In genomic region chr6:29625337-29625930, GRCh38 we compare ENCODE assay signal across 1 cellular context.
TF ChIP-seq lines count a peak whose summit lies in the region.

No MANE protein-coding gene starts in this region.

TF ChIP-seq in K562, 482 proteins besides CTCF, POLR2A, EP300 and RAD21:
- TF ChIP-seq ZNF586 (CRISPR knock-in tag; conservative IDR thresholded peaks at IDR 0.05) (no peak), RERE (CRISPR knock-in tag; IDR thresholded peaks at IDR 0.05; ENCODE audit: borderline replicate concordance) (no peak), MYC (IDR thresholded peaks at IDR 0.05; ENCODE audit: low read depth, low read length) (no peak), MYC (CRISPR knock-in tag; IDR thresholded peaks at IDR 0.05; ENCODE audit: borderline replicate concordance, low read depth) (no peak), YY1 (IDR thresholded peaks at IDR 0.05; ENCODE audit: borderline replicate concordance in 1 of 3, control insufficient read depth in 1 of 3, extremely low read depth in 1 of 3, insufficient read depth in 3 of 3, insufficient read length in 1 of 3, insufficient replicate concordance in 2 of 3, low read depth in 1 of 3, low read length in 2 of 3) (no peak), TCF7 (IDR thresholded peaks at IDR 0.05; ENCODE audit: borderline replicate concordance) (no peak), ZEB2 (IDR thresholded peaks at IDR 0.05) (peak; percentile 20; the same call in 1 of the 2 replicates), ARID3B (CRISPR knock-in tag; IDR thresholded peaks at IDR 0.05; ENCODE audit: borderline replicate concordance) (no peak), GABPA (tag; conservative IDR thresholded peaks at IDR 0.05; ENCODE audit: low read depth) (no peak), SETDB1 (IDR thresholded peaks at IDR 0.05; ENCODE audit: low read length) (no peak), HNRNPL (IDR thresholded peaks at IDR 0.05; ENCODE audit: low read depth, low read length) (no peak), USF2 (CRISPR knock-in tag; IDR thresholded peaks at IDR 0.05) (0 out of 2 replicates have a peak, but pooled peaks have one; percentile 40), ZNF143 (CRISPR knock-in tag; IDR thresholded peaks at IDR 0.05) (no peak)
- TF ChIP-seq, protein P1, sequence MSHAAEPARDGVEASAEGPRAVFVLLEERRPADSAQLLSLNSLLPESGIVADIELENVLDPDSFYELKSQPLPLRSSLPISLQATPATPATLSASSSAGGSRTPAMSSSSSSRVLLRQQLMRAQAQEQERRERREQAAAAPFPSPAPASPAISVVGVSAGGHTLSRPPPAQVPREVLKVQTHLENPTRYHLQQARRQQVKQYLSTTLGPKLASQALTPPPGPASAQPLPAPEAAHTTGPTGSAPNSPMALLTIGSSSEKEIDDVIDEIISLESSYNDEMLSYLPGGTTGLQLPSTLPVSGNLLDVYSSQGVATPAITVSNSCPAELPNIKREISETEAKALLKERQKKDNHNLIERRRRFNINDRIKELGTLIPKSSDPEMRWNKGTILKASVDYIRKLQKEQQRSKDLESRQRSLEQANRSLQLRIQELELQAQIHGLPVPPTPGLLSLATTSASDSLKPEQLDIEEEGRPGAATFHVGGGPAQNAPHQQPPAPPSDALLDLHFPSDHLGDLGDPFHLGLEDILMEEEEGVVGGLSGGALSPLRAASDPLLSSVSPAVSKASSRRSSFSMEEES (CRISPR knock-in tag; IDR thresholded peaks at IDR 0.05): peak; percentile 39; the same call in 1 of the 2 replicates
